Comparison of ENCODE assay signal across 11 cellular contexts in the genomic region with DNA sequence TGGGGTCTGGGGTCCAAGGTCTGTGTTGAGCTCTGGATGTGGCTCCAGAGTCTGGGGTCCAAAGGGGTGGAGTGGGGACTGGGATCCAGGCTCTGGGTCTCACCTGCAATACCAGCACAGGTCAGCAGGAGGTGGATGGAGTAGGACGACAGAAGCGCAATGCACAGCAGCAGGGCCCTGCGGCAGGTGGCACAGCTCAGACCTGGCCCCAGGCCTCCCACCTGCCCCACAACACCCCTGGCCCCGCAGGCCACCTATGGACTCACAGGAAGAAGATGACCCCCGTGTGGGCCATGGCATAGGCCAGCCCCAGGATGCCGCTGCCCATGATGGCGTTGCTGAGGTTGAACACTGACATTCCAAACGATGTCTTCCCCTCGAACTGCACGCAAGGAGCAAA. TPM values are rescaled to one million over a fixed set of nuclear protein-coding genes. Genes with fewer than 3 reads are reported as not detected.
A peak's percentile ranks its signal among the peaks of the same experiment; 100 is the strongest.
DNase-seq lines count a peak whose midpoint lies in the region; ATAC-seq and TF ChIP-seq lines count a peak whose summit lies in the region.
"Had no signal": no experiment of that assay in that cellular context is flagged by ENCODE, and none has a peak within 500 bp of the region (broad histone marks: within the 10 kb centered on the region; RNA-seq: fewer than 3 reads in every experiment).

No MANE protein-coding gene starts in this region.

- H3K4me1 Mint-ChIP-seq in WTC11 = peaks cover 23% of the 10 kb centered on the region

- no peaks in the 10 kb centered on the region for H3K79me2 ChIP-seq in fibroblast of lung (ENCODE audit: control insufficient read depth, insufficient read depth, low read length)

- no peak overlapping the region for H3K27ac Mint-ChIP-seq in WTC11

- DNase-seq in DMS 273 (lab: John Stamatoyannopoulos, UW; ENCODE audit: unreplicated experiment) (peak; percentile 51), DMS 273 treated with DMSO at 0.1 percent for 48 hours (lab: John Stamatoyannopoulos, UW) (no peak), WTC11 (ENCODE audit: low spot score) (peak; percentile 58), fibroblast of lung (ENCODE audit: low read depth in 2 of 2) (no peak), DMS153 treated with DMSO at 0.1 percent for 48 hours (lab: John Stamatoyannopoulos, UW; ENCODE audit: unreplicated experiment) (no peak)
- peak; percentile 73 for DNase-seq in stimulated activated CD8-positive, alpha-beta memory T cell treated with anti-CD3 and anti-CD28 coated beads, Interleukin-4, amount 100 ng/mL, for 48 hours
- DNase-seq: NCI-H774 had no signal

- H3K4me3 Mint-ChIP-seq in WTC11 = peak overlapping the region; percentile 41

- H3K4me3 ChIP-seq in fibroblast of lung (replicated peaks in 1 of 4; ENCODE audit: control extremely low read depth in 1 of 4, insufficient read depth in 1 of 4, low read depth in 3 of 4, low read length in 4 of 4) = peak overlapping the region in 2 of 4 experiments; percentile 56 to 67

- no peaks in the 10 kb centered on the region for H3K9me3 Mint-ChIP-seq in WTC11

- CTCF ChIA-PET in WTC11 (lab: Charles Lee) = interaction anchor here (0.6 to 3.5 kb wide), 5 partner anchors 13 to 750 kb away, joined by 3 to 16 read pairs (median 3); no protein-coding TSS in a partner anchor

- ATAC-seq in WTC11 = peak; percentile 67
- ATAC-seq in GM19324 (IDR thresholded peaks at IDR 0.05; ENCODE audit: low FRiP score, unreplicated experiment) = no peak
- ATAC-seq in HG03354 (IDR thresholded peaks at IDR 0.05; ENCODE audit: poor library complexity, severe bottlenecking, unreplicated experiment) = no peak

- no peaks in the 10 kb centered on the region for H4K20me1 ChIP-seq in fibroblast of lung (ENCODE audit: control insufficient read depth, extremely low read depth, insufficient read depth, low read length)

- no peak overlapping the region for H3K9ac ChIP-seq in fibroblast of lung (ENCODE audit: insufficient read depth, low read length)

- H3K27me3 Mint-ChIP-seq in WTC11 (ENCODE audit: low read depth) = no peaks in the 10 kb centered on the region

- peaks cover 20% of the 10 kb centered on the region for H3K36me3 Mint-ChIP-seq in WTC11

- H3K27ac ChIP-seq in fibroblast of lung (ENCODE audit: insufficient read depth, low read length) = no peak overlapping the region
- H3K27ac ChIP-seq: 22Rv1 had no signal

- POLR2A ChIA-PET in WTC11 (lab: Charles Lee) = no interaction called here

- H2AFZ ChIP-seq in fibroblast of lung (ENCODE audit: low read length) = no peak overlapping the region

- no peaks in the 10 kb centered on the region for H3K9me3 ChIP-seq in fibroblast of lung (ENCODE audit: control insufficient read depth, insufficient read depth, low read depth, low read length)

- TF ChIP-seq CTCF in WTC11 (IDR thresholded peaks at IDR 0.05) = peak; percentile 31; the same call in 1 of the 2 replicates
- TF ChIP-seq CTCF in fibroblast of lung (conservative IDR thresholded peaks at IDR 0.05 in 1 of 2, IDR thresholded peaks at IDR 0.05 in 1 of 2; ENCODE audit: low read depth in 1 of 2, low read length in 2 of 2) = peak; percentile 16 to 37

- no peaks in the 10 kb centered on the region for H3K36me3 ChIP-seq in fibroblast of lung (ENCODE audit: control insufficient read depth, insufficient read depth, low read length)

- peak overlapping the region; percentile 35 for H3K4me2 ChIP-seq in fibroblast of lung (ENCODE audit: extremely low read depth, insufficient read depth, low read length)

- no peaks in the 10 kb centered on the region for H3K27me3 ChIP-seq in fibroblast of lung (ENCODE audit: control insufficient read depth, insufficient read depth, low read length)

- peaks cover 2% of the 10 kb centered on the region for H3K4me1 ChIP-seq in fibroblast of lung (ENCODE audit: control insufficient read depth, extremely low read depth, insufficient read depth, low read length)

TF ChIP-seq in WTC11, 78 proteins besides CTCF, POLR2A, EP300 and RAD21:
- TF ChIP-seq, protein P1, sequence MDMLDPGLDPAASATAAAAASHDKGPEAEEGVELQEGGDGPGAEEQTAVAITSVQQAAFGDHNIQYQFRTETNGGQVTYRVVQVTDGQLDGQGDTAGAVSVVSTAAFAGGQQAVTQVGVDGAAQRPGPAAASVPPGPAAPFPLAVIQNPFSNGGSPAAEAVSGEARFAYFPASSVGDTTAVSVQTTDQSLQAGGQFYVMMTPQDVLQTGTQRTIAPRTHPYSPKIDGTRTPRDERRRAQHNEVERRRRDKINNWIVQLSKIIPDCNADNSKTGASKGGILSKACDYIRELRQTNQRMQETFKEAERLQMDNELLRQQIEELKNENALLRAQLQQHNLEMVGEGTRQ (CRISPR knock-in tag; IDR thresholded peaks at IDR 0.05) = no peak
- TF ChIP-seq ZNF416 (CRISPR knock-in tag; IDR thresholded peaks at IDR 0.05) = no peak
- no peak for TF ChIP-seq CREB1 (CRISPR knock-in tag; IDR thresholded peaks at IDR 0.05)

RNA-seq across cellular contexts. Expression of a gene that starts 3.4 kb away (rescaled TPM):
- total RNA-seq in WTC11 (2021) = 30.9 to 50.6 TPM (median 34.6 TPM) in 3 replicates
- total RNA-seq in fibroblast of lung = 21.5 and 21.8 TPM in 2 replicates
- 8.3 and 35.0 TPM in 2 replicates for polyA plus RNA-seq in fibroblast of lung
- 6.9 and 34.3 TPM in 2 replicates for polyA plus RNA-seq in fibroblast of lung (2012)
- polyA minus RNA-seq in fibroblast of lung (ENCODE audit: low replicate concordance) = 22.3 and 167 TPM in 2 replicates

RNA-seq across cellular contexts. Expression of a gene that starts 9.3 kb away (rescaled TPM):
- total RNA-seq in WTC11 (2021) (50.2 to 54.5 TPM (median 53.9 TPM) in 3 replicates), fibroblast of lung (22.6 and 29.4 TPM in 2 replicates)
- 30.2 and 38.0 TPM in 2 replicates for polyA plus RNA-seq in fibroblast of lung
- polyA plus RNA-seq in fibroblast of lung (2012) = 41.1 and 54.5 TPM in 2 replicates
- polyA minus RNA-seq in fibroblast of lung (ENCODE audit: low replicate concordance) = 84.7 and 94.8 TPM in 2 replicates

RNA-seq across cellular contexts. Expression of a gene that starts 42.1 kb away (rescaled TPM):
- total RNA-seq in WTC11 (2021) = 16.4 to 19.7 TPM (median 16.9 TPM) in 3 replicates
- 6.2 and 11.4 TPM in 2 replicates for total RNA-seq in fibroblast of lung
- 5.4 and 6.0 TPM in 2 replicates for polyA plus RNA-seq in fibroblast of lung
- polyA plus RNA-seq in fibroblast of lung (2012) = 7.1 and 9.9 TPM in 2 replicates
- 29.7 and 53.0 TPM in 2 replicates for polyA minus RNA-seq in fibroblast of lung (ENCODE audit: low replicate concordance)

RNA-seq across cellular contexts. Expression of a gene that starts 54.9 kb away (rescaled TPM):
- 129 to 145 TPM (median 138 TPM) in 3 replicates for total RNA-seq in WTC11 (2021)
- 30.8 and 93.5 TPM in 2 replicates for total RNA-seq in fibroblast of lung
- 61.0 and 68.2 TPM in 2 replicates for polyA plus RNA-seq in fibroblast of lung
- polyA plus RNA-seq in fibroblast of lung (2012) = 73.9 and 90.6 TPM in 2 replicates
- 224 and 291 TPM in 2 replicates for polyA minus RNA-seq in fibroblast of lung (ENCODE audit: low replicate concordance)

RNA-seq across cellular contexts. Expression of a gene that starts 54.9 kb away (rescaled TPM):
- total RNA-seq in WTC11 (2021) = 0.17 TPM in 1 of 3 replicates, not detected in the others
- not detected in 2 replicates for total RNA-seq in fibroblast of lung
- not detected in 2 replicates for polyA plus RNA-seq in fibroblast of lung
- polyA plus RNA-seq in fibroblast of lung (2012) = not detected in 2 replicates
- polyA minus RNA-seq in fibroblast of lung (ENCODE audit: low replicate concordance) = 2.0 TPM in 1 of 2 replicates, not detected in the other
- total RNA-seq: frontal cortex had no signal

Comparison
In these comparisons a context has a peak if more than half of its experiments do, and no peak if none do; other contexts are left out.
1. DNase-seq: peak in DMS 273 (single experiment), WTC11 (single experiment) and stimulated activated CD8-positive, alpha-beta memory T cell treated with anti-CD3 and anti-CD28 coated beads, Interleukin-4, amount 100 ng/mL, for 48 hours (single experiment); none in DMS 273 treated with DMSO at 0.1 percent for 48 hours (single experiment), fibroblast of lung (0 of 2) and DMS153 treated with DMSO at 0.1 percent for 48 hours (single experiment).